1 cellular context compared by ENCODE assay signal in the genomic region with DNA sequence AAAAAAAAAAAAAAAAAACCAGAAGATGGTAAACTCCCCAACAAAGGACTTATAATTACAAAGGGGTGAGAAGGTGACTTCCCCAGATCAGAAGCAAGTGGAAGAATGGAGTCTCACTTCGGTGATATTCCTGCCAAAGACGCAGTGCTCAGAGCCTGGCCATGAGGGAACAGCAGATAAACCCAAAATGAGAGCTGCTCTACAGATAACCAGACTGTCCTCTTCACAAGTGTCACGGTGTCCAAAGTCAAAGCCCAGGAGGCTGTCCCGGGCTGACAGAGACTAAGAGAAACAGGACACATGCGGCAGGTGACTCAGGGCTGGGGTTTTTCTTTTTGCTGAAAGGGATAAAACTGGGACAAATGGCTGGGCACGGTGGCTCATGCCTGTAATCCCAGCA.
TF ChIP-seq lines count a peak whose summit lies in the region.

No MANE protein-coding gene starts in this region.

TF ChIP-seq in K562, 482 proteins besides CTCF, POLR2A, EP300 and RAD21 (continued from another document):
- no peak for TF ChIP-seq ADNP (tag; IDR thresholded peaks at IDR 0.05)
- peak; percentile 38; the same call in 1 of the 2 replicates for TF ChIP-seq CXXC5 (CRISPR knock-in tag; IDR thresholded peaks at IDR 0.05)
- peak; percentile 70 for TF ChIP-seq NCOR1 (IDR thresholded peaks at IDR 0.05)
- peak; percentile 66 for TF ChIP-seq MTA2 (IDR thresholded peaks at IDR 0.05; ENCODE audit: low read depth)
- TF ChIP-seq CBFA2T2 (conservative IDR thresholded peaks at IDR 0.05), result peak; percentile 82
- TF ChIP-seq FOS (IDR thresholded peaks at IDR 0.05; ENCODE audit: extremely low read depth, insufficient read length), result no peak
- TF ChIP-seq, protein P1, sequence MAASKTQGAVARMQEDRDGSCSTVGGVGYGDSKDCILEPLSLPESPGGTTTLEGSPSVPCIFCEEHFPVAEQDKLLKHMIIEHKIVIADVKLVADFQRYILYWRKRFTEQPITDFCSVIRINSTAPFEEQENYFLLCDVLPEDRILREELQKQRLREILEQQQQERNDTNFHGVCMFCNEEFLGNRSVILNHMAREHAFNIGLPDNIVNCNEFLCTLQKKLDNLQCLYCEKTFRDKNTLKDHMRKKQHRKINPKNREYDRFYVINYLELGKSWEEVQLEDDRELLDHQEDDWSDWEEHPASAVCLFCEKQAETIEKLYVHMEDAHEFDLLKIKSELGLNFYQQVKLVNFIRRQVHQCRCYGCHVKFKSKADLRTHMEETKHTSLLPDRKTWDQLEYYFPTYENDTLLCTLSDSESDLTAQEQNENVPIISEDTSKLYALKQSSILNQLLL (CRISPR knock-in tag; IDR thresholded peaks at IDR 0.05; ENCODE audit: borderline replicate concordance), result no peak
- TF ChIP-seq SMARCA4 (IDR thresholded peaks at IDR 0.05), result peak; percentile 48; the same call in 1 of the 2 replicates
- TF ChIP-seq SOX6 (IDR thresholded peaks at IDR 0.05), result peak; percentile 42; the same call in 1 of the 2 replicates
- no peak for TF ChIP-seq ZNF407 (IDR thresholded peaks at IDR 0.05; ENCODE audit: low read depth)
- TF ChIP-seq, protein P2, sequence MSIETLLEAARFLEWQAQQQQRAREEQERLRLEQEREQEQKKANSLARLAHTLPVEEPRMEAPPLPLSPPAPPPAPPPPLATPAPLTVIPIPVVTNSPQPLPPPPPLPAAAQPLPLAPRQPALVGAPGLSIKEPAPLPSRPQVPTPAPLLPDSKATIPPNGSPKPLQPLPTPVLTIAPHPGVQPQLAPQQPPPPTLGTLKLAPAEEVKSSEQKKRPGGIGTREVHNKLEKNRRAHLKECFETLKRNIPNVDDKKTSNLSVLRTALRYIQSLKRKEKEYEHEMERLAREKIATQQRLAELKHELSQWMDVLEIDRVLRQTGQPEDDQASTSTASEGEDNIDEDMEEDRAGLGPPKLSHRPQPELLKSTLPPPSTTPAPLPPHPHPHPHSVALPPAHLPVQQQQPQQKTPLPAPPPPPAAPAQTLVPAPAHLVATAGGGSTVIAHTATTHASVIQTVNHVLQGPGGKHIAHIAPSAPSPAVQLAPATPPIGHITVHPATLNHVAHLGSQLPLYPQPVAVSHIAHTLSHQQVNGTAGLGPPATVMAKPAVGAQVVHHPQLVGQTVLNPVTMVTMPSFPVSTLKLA (conservative IDR thresholded peaks at IDR 0.05), result 0 out of 4 replicates have a peak, but pooled peaks of 1 of the 2 experiments have one; percentile 16
- TF ChIP-seq NFIC (IDR thresholded peaks at IDR 0.05), result peak; percentile 35
- TF ChIP-seq MYBL2 (IDR thresholded peaks at IDR 0.05; ENCODE audit: low read depth), result no peak
- TF ChIP-seq MYBL2 (CRISPR knock-in tag; IDR thresholded peaks at IDR 0.05; ENCODE audit: borderline replicate concordance), result no peak
- peak; percentile 80 for TF ChIP-seq TAL1 (IDR thresholded peaks at IDR 0.05)
- TF ChIP-seq POLR2AphosphoS5 (IDR thresholded peaks at IDR 0.05; ENCODE audit: control insufficient read depth, insufficient read depth, low read depth, low read length), result peak; percentile 35; the same call in 1 of the 2 replicates
- TF ChIP-seq RAD51 (IDR thresholded peaks at IDR 0.05; ENCODE audit: borderline replicate concordance, low read depth), result no peak
- TF ChIP-seq ZNF408 (CRISPR knock-in tag; IDR thresholded peaks at IDR 0.05; ENCODE audit: low read depth), result no peak
- TF ChIP-seq MEIS2 (IDR thresholded peaks at IDR 0.05; ENCODE audit: partially characterized antibody), result peak; percentile 11
- TF ChIP-seq NFIX (CRISPR knock-in tag; IDR thresholded peaks at IDR 0.05; ENCODE audit: low read depth), result no peak
- TF ChIP-seq NR4A1 (CRISPR knock-in tag; IDR thresholded peaks at IDR 0.05), result no peak
- no peak for TF ChIP-seq NR4A1 (tag; IDR thresholded peaks at IDR 0.05)
- TF ChIP-seq DPF2 (IDR thresholded peaks at IDR 0.05), result peak; percentile 60; the same call in 1 of the 2 replicates
- TF ChIP-seq TRIM24 (IDR thresholded peaks at IDR 0.05), result peak; percentile 12 to 63; a peak in 1 of 4 replicates
- TF ChIP-seq STAT5A (IDR thresholded peaks at IDR 0.05; ENCODE audit: borderline replicate concordance, low read length), result peak; percentile 40; the same call in 1 of the 2 replicates
